Comparison of ENCODE assay signal across 22 cellular contexts in the genomic region with DNA sequence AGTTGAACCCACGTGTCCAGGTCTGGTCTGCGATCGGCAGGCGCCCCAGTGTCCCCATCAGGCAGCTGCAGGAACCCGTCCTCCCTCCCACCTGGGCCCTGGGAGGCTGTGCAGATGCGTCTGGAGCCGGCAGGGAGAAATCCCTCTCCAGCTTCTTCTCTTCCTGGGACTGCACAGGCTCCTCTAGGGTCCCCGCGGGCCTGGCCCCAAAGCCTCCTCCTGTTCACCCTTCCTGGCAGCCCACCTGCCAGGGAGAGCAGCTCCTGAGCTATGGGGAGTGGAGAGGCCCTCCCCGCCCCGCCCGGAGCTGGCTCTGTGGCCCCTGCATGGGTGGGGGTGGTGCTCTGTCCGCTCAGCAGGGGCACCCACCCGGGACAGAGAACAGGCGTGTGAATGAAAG.
"Had no signal": no experiment of that assay in that cellular context is flagged by ENCODE, and none has a peak within 500 bp of the region (broad histone marks: within the 10 kb centered on the region; RNA-seq: fewer than 3 reads in every experiment).

No MANE protein-coding gene starts in this region.

- H3K9me3 ChIP-seq: colonic mucosa, sigmoid colon, thoracic aorta, tibial nerve, upper lobe of left lung, vagina had no signal

- H3K4me3 ChIP-seq: colonic mucosa, lung, sigmoid colon had no signal

- H3K4me1 ChIP-seq: colonic mucosa, parathyroid adenoma had no signal

- H2AFZ ChIP-seq: parathyroid adenoma had no signal

- H3K36me3 ChIP-seq: colonic mucosa, sigmoid colon, thoracic aorta, tibial nerve, upper lobe of left lung, vagina had no signal

- H3K36me3 Mint-ChIP-seq: memory B cell; natural killer cell treated with Interleukin-12 subunit alpha and Interleukin-12 subunit beta and Interleukin-15 and Interleukin-18, amount 100 ng/mL, for 72 hours; stimulated activated effector memory CD8-positive, alpha-beta T cell treated with anti-CD3 and anti-CD28 coated beads, Interleukin-12 subunit alpha, Interleukin-12 subunit beta, amount 100 ng/mL, for 72 hours had no signal

- H3K79me2 ChIP-seq: parathyroid adenoma had no signal

- H3K27ac ChIP-seq: colonic mucosa, parathyroid adenoma, sigmoid colon, thoracic aorta, tibial nerve, upper lobe of left lung, vagina had no signal

- H3K9ac ChIP-seq: parathyroid adenoma had no signal

- DNase-seq: colonic mucosa; dermis blood vessel endothelial cell; effector memory CD8-positive, alpha-beta T cell; erythroblast; kidney; sigmoid colon; stimulated activated CD4-positive, alpha-beta T cell treated with anti-CD3 and anti-CD28 coated beads, Interleukin-2, amount 100 ng/mL, for 24 hours; stimulated activated CD4-positive, alpha-beta T cell treated with anti-CD3 and anti-CD28 coated beads, Interleukin-4, amount 100 ng/mL, for 24 hours; stimulated activated naive CD8-positive, alpha-beta T cell treated with anti-CD3 and anti-CD28 coated beads, Interleukin-15, Interleukin-2, amounts not matched to agents 100 U/mL and 50 U/mL, for 24 hours; substantia nigra had no signal

- ATAC-seq: effector memory CD8-positive, alpha-beta T cell; left lobe of liver; stimulated activated effector memory CD8-positive, alpha-beta T cell treated with anti-CD3 and anti-CD28 coated beads, Interleukin-12 subunit alpha, Interleukin-12 subunit beta, amount 100 ng/mL, for 72 hours; stimulated activated naive CD8-positive, alpha-beta T cell treated with anti-CD3 and anti-CD28 coated beads, Interleukin-15, Interleukin-2, amounts not matched to agents 100 U/mL and 50 U/mL, for 24 hours had no signal

- H3K9me3 Mint-ChIP-seq: effector memory CD8-positive, alpha-beta T cell; memory B cell; natural killer cell treated with Interleukin-12 subunit alpha and Interleukin-12 subunit beta and Interleukin-15 and Interleukin-18, amount 100 ng/mL, for 72 hours; neural crest cell; stimulated activated effector memory CD8-positive, alpha-beta T cell treated with anti-CD3 and anti-CD28 coated beads, Interleukin-12 subunit alpha, Interleukin-12 subunit beta, amount 100 ng/mL, for 72 hours had no signal

- H3K27ac Mint-ChIP-seq: memory B cell; natural killer cell treated with Interleukin-12 subunit alpha and Interleukin-12 subunit beta and Interleukin-15 and Interleukin-18, amount 100 ng/mL, for 72 hours; progenitor cell of endocrine pancreas; stimulated activated effector memory CD8-positive, alpha-beta T cell treated with anti-CD3 and anti-CD28 coated beads, Interleukin-12 subunit alpha, Interleukin-12 subunit beta, amount 100 ng/mL, for 72 hours had no signal
